ENCODE assay signal across 12 cellular contexts in genomic region chr10:119299531-119299930, GRCh38.
DNase-seq lines count a peak whose midpoint lies in the region; TF ChIP-seq lines count a peak whose summit lies in the region.
"Had no signal": no experiment of that assay in that cellular context is flagged by ENCODE, and none has a peak within 500 bp of the region (broad histone marks: within the 10 kb centered on the region; RNA-seq: fewer than 3 reads in every experiment).

No MANE protein-coding gene starts in this region.

- CTCF ChIA-PET in activated naive CD4-positive, alpha-beta T cell treated with anti-CD3 and anti-CD28 coated beads, Interleukin-2, amount 10 ng/mL, durations not matched to agents 7 days and 5 days (lab: Charles Lee) = interaction anchor here (1.6 kb wide), 1 partner anchor 28 kb away, joined by 4 read pairs; no protein-coding TSS in a partner anchor

- TF ChIP-seq CTCF in testis (IDR thresholded peaks at IDR 0.05) = no peak

- peaks cover 68% of the 10 kb centered on the region for H3K4me1 ChIP-seq in stomach smooth muscle (ENCODE audit: control insufficient read depth, insufficient read depth, low read length)
- H3K4me1 ChIP-seq in testis = no peaks in the 10 kb centered on the region
- H3K4me1 ChIP-seq: adrenal gland had no signal

- no peak for DNase-seq in activated naive CD4-positive, alpha-beta T cell treated with anti-CD3 and anti-CD28 coated beads, Interleukin-2, amount 10 ng/mL, durations not matched to agents 7 days and 5 days
- DNase-seq in activated naive CD4-positive, alpha-beta T cell treated with Interleukin-2 at 50 U/mL for 16 hours = no peak
- DNase-seq in NCI-H82 (lab: John Stamatoyannopoulos, UW) = peak; percentile 57
- DNase-seq in erythroblast (lab: John Stamatoyannopoulos, UW) = peak; percentile 31 to 54
- DNase-seq in NCI-H2029 (lab: John Stamatoyannopoulos, UW) = no peak
- DNase-seq in activated CD8-positive, alpha-beta memory T cell treated with anti-CD3 and anti-CD28 coated beads, Interleukin-2, amount 50 U/mL, for 4 hours = no peak
- DNase-seq in testis = no peak
- DNase-seq: activated CD4-positive, CD25-positive, alpha-beta regulatory T cell treated with anti-CD3 and anti-CD28 coated beads, Interleukin-2, amount 50 U/mL, for 72 hours; ovary had no signal

- 81 to 85% methylated on average over 3 of the region's 3 CpGs for WGBS in testis, 2 donors

- H3K36me3 Mint-ChIP-seq in activated naive CD4-positive, alpha-beta T cell treated with anti-CD3 and anti-CD28 coated beads, Interleukin-2, amount 10 ng/mL, durations not matched to agents 7 days and 5 days = peaks cover 32% of the 10 kb centered on the region

- H3K27ac Mint-ChIP-seq in activated naive CD4-positive, alpha-beta T cell treated with anti-CD3 and anti-CD28 coated beads, Interleukin-2, amount 10 ng/mL, durations not matched to agents 7 days and 5 days = peak overlapping the region; percentile 76

- H3K27me3 ChIP-seq in stomach smooth muscle (ENCODE audit: control insufficient read depth in 1 of 2, insufficient read depth in 2 of 2, low read length in 2 of 2) = no peaks in the 10 kb centered on the region
- no peaks in the 10 kb centered on the region for H3K27me3 ChIP-seq in testis
- H3K27me3 ChIP-seq: adrenal gland, BLaER1, ovary had no signal

- no peaks in the 10 kb centered on the region for H3K27me3 Mint-ChIP-seq in activated naive CD4-positive, alpha-beta T cell treated with anti-CD3 and anti-CD28 coated beads, Interleukin-2, amount 10 ng/mL, durations not matched to agents 7 days and 5 days

- H3K36me3 ChIP-seq in stomach smooth muscle (ENCODE audit: control insufficient read depth in 2 of 2, insufficient read depth in 2 of 2, low read length in 2 of 2) = no peaks in the 10 kb centered on the region
- no peaks in the 10 kb centered on the region for H3K36me3 ChIP-seq in testis (ENCODE audit: low read depth, missing control alignments)
- H3K36me3 ChIP-seq: adrenal gland, BLaER1, ovary had no signal

- H3K4me3 ChIP-seq in stomach smooth muscle (ENCODE audit: low read length in 2 of 2) (no peak overlapping the region), testis (no peak overlapping the region)
- H3K4me3 ChIP-seq: adrenal gland, BLaER1, ovary had no signal

- H3K4me3 Mint-ChIP-seq in activated naive CD4-positive, alpha-beta T cell treated with anti-CD3 and anti-CD28 coated beads, Interleukin-2, amount 10 ng/mL, durations not matched to agents 7 days and 5 days = no peak overlapping the region

- peaks cover 62% of the 10 kb centered on the region for H3K4me1 Mint-ChIP-seq in activated naive CD4-positive, alpha-beta T cell treated with anti-CD3 and anti-CD28 coated beads, Interleukin-2, amount 10 ng/mL, durations not matched to agents 7 days and 5 days

- H3K9me3 ChIP-seq in stomach smooth muscle (ENCODE audit: control insufficient read depth in 2 of 2, low read length in 2 of 2) = no peaks in the 10 kb centered on the region
- H3K9me3 ChIP-seq in testis = no peaks in the 10 kb centered on the region
- H3K9me3 ChIP-seq: adrenal gland, ovary had no signal

- intact Hi-C loops in testis (cut with DNase I; ENCODE audit: low total_unique reads) = no loop called here

- no peak for TF ChIP-seq POLR2A in erythroblast (IDR thresholded peaks at IDR 0.05; ENCODE audit: low read length)
- no peak for TF ChIP-seq POLR2A in testis (IDR thresholded peaks at IDR 0.05)

- H3K27ac ChIP-seq in stomach smooth muscle (ENCODE audit: low read length) (peak overlapping the region; percentile 70), testis (no peak overlapping the region)
- H3K27ac ChIP-seq: adrenal gland, BLaER1, ovary had no signal

- H3K9ac ChIP-seq in stomach smooth muscle (ENCODE audit: low read length in 2 of 2) = no peak overlapping the region
- H3K9ac ChIP-seq: BLaER1 had no signal

- H3K9me3 Mint-ChIP-seq in activated naive CD4-positive, alpha-beta T cell treated with anti-CD3 and anti-CD28 coated beads, Interleukin-2, amount 10 ng/mL, durations not matched to agents 7 days and 5 days = peaks cover 18% of the 10 kb centered on the region

Comparison
In these comparisons a context has a peak if more than half of its experiments do, and no peak if none do; other contexts are left out.
1. DNase-seq: peak in NCI-H82 (single experiment) and erythroblast (2 of 2); none in activated naive CD4-positive, alpha-beta T cell treated with anti-CD3 and anti-CD28 coated beads, Interleukin-2, amount 10 ng/mL, durations not matched to agents 7 days and 5 days (single experiment), activated naive CD4-positive, alpha-beta T cell treated with Interleukin-2 at 50 U/mL for 16 hours (single experiment), NCI-H2029 (single experiment), activated CD8-positive, alpha-beta memory T cell treated with anti-CD3 and anti-CD28 coated beads, Interleukin-2, amount 50 U/mL, for 4 hours (single experiment) and testis (single experiment).